Comparison of ENCODE assay signal across 12 cellular contexts in genomic region chr6:100665041-100665380, GRCh38.
A peak's percentile ranks its signal among the peaks of the same experiment; 100 is the strongest.
DNase-seq lines count a peak whose midpoint lies in the region; ATAC-seq, FAIRE-seq and TF ChIP-seq lines count a peak whose summit lies in the region.
"Had no signal": no experiment of that assay in that cellular context is flagged by ENCODE, and none has a peak within 500 bp of the region (broad histone marks: within the 10 kb centered on the region; RNA-seq: fewer than 3 reads in every experiment).

No MANE protein-coding gene starts in this region.

- TF ChIP-seq CTCF in KMS-11 (conservative IDR thresholded peaks at IDR 0.05; ENCODE audit: low read depth, low read length), result no peak
- no peak for TF ChIP-seq CTCF in transverse colon (IDR thresholded peaks at IDR 0.05)
- no peak for TF ChIP-seq CTCF in HepG2 (CRISPR knock-in tag; IDR thresholded peaks at IDR 0.05)
- TF ChIP-seq CTCF in heart left ventricle (IDR thresholded peaks at IDR 0.05), result no peak

- H3K36me3 ChIP-seq in KMS-11 (ENCODE audit: insufficient read depth), result no peaks in the 10 kb centered on the region
- peaks cover 0 to 6% (median 0%) of the 10 kb centered on the region in 4 donors for H3K36me3 ChIP-seq in transverse colon
- H3K36me3 ChIP-seq in HepG2 (replicated peaks in 1 of 2; ENCODE audit: control insufficient read depth in 1 of 2, insufficient read depth in 2 of 2, low read length in 2 of 2), result no peaks in the 10 kb centered on the region
- peaks cover 0 to 11% (median 7%) of the 10 kb centered on the region in 9 donors for H3K36me3 ChIP-seq in heart left ventricle
- H3K36me3 ChIP-seq: ovary had no signal

- no peak for FAIRE-seq in HepG2 (lab: Jason Lieb, UNC)

- POLR2A ChIA-PET in HepG2 (lab: Yijun Ruan, JAX), result no interaction called here

- H3K9ac ChIP-seq in KMS-11 (no peak overlapping the region), HepG2 (ENCODE audit: insufficient read depth, low read depth, low read length) (no peak overlapping the region)

- H3K4me3 ChIP-seq in KMS-11 (IDR thresholded peaks at IDR 0.05; ENCODE audit: insufficient read depth, low read depth, low read length) (no peak overlapping the region), transverse colon (no peak overlapping the region), HepG2 (replicated peaks in 1 of 3; ENCODE audit: insufficient read depth in 1 of 3, low read depth in 2 of 3, low read length in 3 of 3) (no peak overlapping the region), heart left ventricle (no peak overlapping the region)
- H3K4me3 ChIP-seq: ovary had no signal

- ATAC-seq in HG02759 (IDR thresholded peaks at IDR 0.05; ENCODE audit: unreplicated experiment) (peak; percentile 99), HepG2 (no peak), heart left ventricle (no peak)

- BruUV-seq in HepG2 (replicated peaks; lab: Mats Ljungman, UMichigan), result no TSS peak

- peak; percentile 2 for DNase-seq in stimulated activated CD4-positive, alpha-beta T cell treated with anti-CD3 and anti-CD28 coated beads, Interleukin-15, amount 100 ng/mL, for 24 hours
- no peak for DNase-seq in stimulated activated CD4-positive, alpha-beta T cell treated with anti-CD3 and anti-CD28 coated beads, Interleukin-4, amount 100 ng/mL, for 4 hours
- DNase-seq in transverse colon (peak; percentile 19), HepG2 (ENCODE audit: low spot score) (no peak), LoVo (ENCODE audit: low spot score) (no peak), heart left ventricle (no peak)
- DNase-seq: central memory CD4-positive, alpha-beta T cell; ovary had no signal

- in situ Hi-C loops in transverse colon (cut with MboI; ENCODE audit: low pct_ligation_motif_present in 1 of 4, low pct_unique_long_range_greater_than_20kb in 1 of 4, low sequenced_read_pairs in 3 of 4), result loop anchor here in 3 of 4 donors (10.0 to 25.0 kb wide), 2 partner anchors 550 to 553 kb away; no protein-coding TSS in a partner anchor
- in situ Hi-C loops in HepG2 (cut with HindIII; ENCODE audit: extremely low pct_ligation_motif_present, low pct_unique_long_range_greater_than_20kb), result loop anchor here (10.0 kb wide), 1 partner anchor 550 kb away; no protein-coding TSS in a partner anchor

- H3K27me3 ChIP-seq in KMS-11 (ENCODE audit: insufficient read depth, low read depth) (no peaks in the 10 kb centered on the region), transverse colon (no peaks in the 10 kb centered on the region), HepG2 (ENCODE audit: control insufficient read depth in 1 of 2, insufficient read depth in 2 of 2, low read length in 2 of 2) (no peaks in the 10 kb centered on the region), heart left ventricle (no peaks in the 10 kb centered on the region)
- H3K27me3 ChIP-seq: ovary had no signal

- whole genome bisulfite sequencing in transverse colon (ENCODE audit: low coverage in 1 of 2), 2 donors, result 69% methylated on average over 1 of the region's 1 CpG; no CpG with 5 or more reads in 1 of the 2 donors
- WGBS in HepG2 (ENCODE audit: low lambda C conversion rate), result 0% methylated on average over 1 of the region's 1 CpG
- WGBS in heart left ventricle, 4 donors, result 0 to 92% (median 26%) methylated on average over 1 of the region's 1 CpG

- CTCF ChIA-PET in HepG2 (lab: Yijun Ruan, JAX; ENCODE audit: low intra/inter-chr PET ratio, low total read pairs), result no interaction called here

- H2AFZ ChIP-seq in KMS-11 (ENCODE audit: low read depth), result no peak overlapping the region
- no peak overlapping the region for H2AFZ ChIP-seq in HepG2 (ENCODE audit: low read length)

- TF ChIP-seq EP300 in transverse colon (IDR thresholded peaks at IDR 0.05; ENCODE audit: low read depth) (no peak), HepG2 (IDR thresholded peaks at IDR 0.05; ENCODE audit: low read depth in 2 of 2, low read length in 2 of 2) (no peak), HepG2 (CRISPR knock-in tag; IDR thresholded peaks at IDR 0.05; ENCODE audit: borderline replicate concordance) (no peak)

- H4K20me1 ChIP-seq in KMS-11 (ENCODE audit: insufficient read depth) (no peaks in the 10 kb centered on the region), HepG2 (ENCODE audit: insufficient read depth, low read length) (no peaks in the 10 kb centered on the region)

- H3K4me2 ChIP-seq in KMS-11 (peak overlapping the region; percentile 58), HepG2 (ENCODE audit: low read depth, low read length) (no peak overlapping the region)

- no peak for TF ChIP-seq RAD21 in HepG2 (CRISPR knock-in tag; IDR thresholded peaks at IDR 0.05)

- H3K4me1 ChIP-seq in KMS-11 (ENCODE audit: low read depth, poor library complexity, severe bottlenecking) (peaks cover 34% of the 10 kb centered on the region), transverse colon (no peaks in the 10 kb centered on the region), HepG2 (ENCODE audit: insufficient read depth, low read length) (no peaks in the 10 kb centered on the region), heart left ventricle (no peaks in the 10 kb centered on the region)

- H3K9me3 ChIP-seq in transverse colon (no peaks in the 10 kb centered on the region), HepG2 (ENCODE audit: low read length) (no peaks in the 10 kb centered on the region), heart left ventricle (peaks cover 0 to 2% (median 0%) of the 10 kb centered on the region in 12 donors)
- H3K9me3 ChIP-seq: ovary had no signal

- intact Hi-C loops in transverse colon (cut with DNase I; ENCODE audit: low total_unique reads) (loop anchor here (10.0 kb wide), 1 partner anchor 550 kb away; no protein-coding TSS in a partner anchor), HepG2 (cut with micrococcal nuclease; ENCODE audit: unreplicated experiment) (no loop called here), heart left ventricle (cut with DNase I) (loop anchor here in 5 of 10 donors (10.0 kb wide), 3 partner anchors 550 to 800 kb away; no protein-coding TSS in a partner anchor)

- H3K27ac ChIP-seq in KMS-11 (peak overlapping the region; percentile 45; the same call in 1 of the 2 replicates), transverse colon (no peak overlapping the region), HepG2 (ENCODE audit: extremely low read length, insufficient read depth, low read length) (no peak overlapping the region), heart left ventricle (no peak overlapping the region)
- H3K27ac ChIP-seq: HL-60, ovary, VCaP had no signal

- H3K79me2 ChIP-seq in KMS-11 (ENCODE audit: insufficient read depth, low read depth) (no peaks in the 10 kb centered on the region), HepG2 (ENCODE audit: insufficient read depth, low read length) (no peaks in the 10 kb centered on the region)

- TF ChIP-seq POLR2A in transverse colon (IDR thresholded peaks at IDR 0.05) (no peak), HepG2 (IDR thresholded peaks at IDR 0.05; ENCODE audit: insufficient read depth in 1 of 2, low read depth in 2 of 2, low read length in 2 of 2) (no peak), heart left ventricle (IDR thresholded peaks at IDR 0.05) (no peak)

TF ChIP-seq in HepG2, 621 proteins besides CTCF, POLR2A, EP300 and RAD21:
- TF ChIP-seq KLF15 (CRISPR knock-in tag; IDR thresholded peaks at IDR 0.05; ENCODE audit: borderline replicate concordance) (no peak), THAP7 (CRISPR knock-in tag; IDR thresholded peaks at IDR 0.05) (no peak), ZNF720 (CRISPR knock-in tag; IDR thresholded peaks at IDR 0.05) (no peak), ZNF761 (CRISPR knock-in tag; conservative IDR thresholded peaks at IDR 0.05) (no peak), ZFP41 (CRISPR knock-in tag; IDR thresholded peaks at IDR 0.05; ENCODE audit: borderline replicate concordance) (no peak), NKX3-1 (CRISPR knock-in tag; IDR thresholded peaks at IDR 0.05) (no peak), ZNF75D (CRISPR knock-in tag; IDR thresholded peaks at IDR 0.05; ENCODE audit: borderline replicate concordance) (no peak), MIER3 (CRISPR knock-in tag; IDR thresholded peaks at IDR 0.05; ENCODE audit: borderline replicate concordance) (no peak), TAF15 (IDR thresholded peaks at IDR 0.05; ENCODE audit: low read depth, low read length, poor library complexity, severe bottlenecking) (no peak), ZNF619 (CRISPR knock-in tag; IDR thresholded peaks at IDR 0.05) (no peak), GTF3A (CRISPR knock-in tag; conservative IDR thresholded peaks at IDR 0.05) (no peak), CREB3 (CRISPR knock-in tag; IDR thresholded peaks at IDR 0.05) (no peak)
TF ChIP-seq in HepG2: peak in this region for 0.

Comparison
In these comparisons a context has a peak if more than half of its experiments do, and no peak if none do; other contexts are left out.
1. DNase-seq: peak in stimulated activated CD4-positive, alpha-beta T cell treated with anti-CD3 and anti-CD28 coated beads, Interleukin-15, amount 100 ng/mL, for 24 hours (single experiment) and transverse colon (single experiment); none in stimulated activated CD4-positive, alpha-beta T cell treated with anti-CD3 and anti-CD28 coated beads, Interleukin-4, amount 100 ng/mL, for 4 hours (0 of 2), HepG2 (single experiment), LoVo (single experiment) and heart left ventricle (0 of 5).